In the genomic region with DNA sequence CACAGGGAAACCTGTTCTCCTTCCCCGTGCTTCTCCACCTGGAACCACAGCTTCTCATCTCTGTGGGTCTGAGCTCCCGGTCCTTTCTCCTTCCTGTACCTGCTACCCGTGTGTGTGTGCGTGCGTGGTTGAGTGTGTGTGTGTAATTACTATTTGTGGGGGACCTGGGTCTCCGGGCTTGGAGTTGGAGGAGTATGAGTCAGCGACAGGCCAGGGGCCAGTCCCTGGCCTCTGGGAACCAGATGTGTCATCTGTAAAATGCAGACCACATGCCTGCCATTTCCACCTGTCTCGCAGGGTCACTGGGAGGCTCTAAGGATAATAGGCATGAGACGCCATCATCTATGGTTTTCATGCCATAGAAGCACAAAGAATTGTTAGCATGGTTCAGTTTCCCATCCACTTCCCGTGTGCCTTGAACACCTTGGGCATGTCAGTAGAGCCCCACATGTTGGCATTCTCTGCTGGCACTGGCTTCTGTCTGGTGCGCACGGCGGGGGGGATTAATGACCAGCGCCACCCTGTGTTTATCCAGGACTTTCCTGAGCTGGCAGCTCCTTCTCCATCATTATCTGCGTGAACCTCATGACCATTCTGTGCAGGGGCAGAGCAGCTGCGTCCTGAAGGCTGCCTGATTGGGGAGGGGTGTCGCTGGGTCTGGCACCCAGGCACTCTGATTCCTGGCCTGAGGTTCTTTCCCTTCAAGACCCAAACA, we compare ENCODE assay signal across 1 cellular context.
TF ChIP-seq lines count a peak whose summit lies in the region.

No MANE protein-coding gene starts in this region.

TF ChIP-seq in GM12878, 131 proteins besides CTCF, POLR2A, EP300 and RAD21:
- TF ChIP-seq FOS (IDR thresholded peaks at IDR 0.05; ENCODE audit: borderline replicate concordance, extremely low read depth, insufficient read length) (no peak), IKZF2 (IDR thresholded peaks at IDR 0.05) (no peak), TARDBP (IDR thresholded peaks at IDR 0.05; ENCODE audit: borderline replicate concordance) (no peak), MTA2 (IDR thresholded peaks at IDR 0.05; ENCODE audit: low read depth) (no peak)
- TF ChIP-seq, protein P1, sequence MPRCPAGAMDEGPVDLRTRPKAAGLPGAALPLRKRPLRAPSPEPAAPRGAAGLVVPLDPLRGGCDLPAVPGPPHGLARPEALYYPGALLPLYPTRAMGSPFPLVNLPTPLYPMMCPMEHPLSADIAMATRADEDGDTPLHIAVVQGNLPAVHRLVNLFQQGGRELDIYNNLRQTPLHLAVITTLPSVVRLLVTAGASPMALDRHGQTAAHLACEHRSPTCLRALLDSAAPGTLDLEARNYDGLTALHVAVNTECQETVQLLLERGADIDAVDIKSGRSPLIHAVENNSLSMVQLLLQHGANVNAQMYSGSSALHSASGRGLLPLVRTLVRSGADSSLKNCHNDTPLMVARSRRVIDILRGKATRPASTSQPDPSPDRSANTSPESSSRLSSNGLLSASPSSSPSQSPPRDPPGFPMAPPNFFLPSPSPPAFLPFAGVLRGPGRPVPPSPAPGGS (IDR thresholded peaks at IDR 0.05; ENCODE audit: borderline replicate concordance, insufficient read depth, low read depth, low read length, poor library complexity, severe bottlenecking): peak; percentile 85
